ENCODE assay signal across 8 cellular contexts in the genomic region with DNA sequence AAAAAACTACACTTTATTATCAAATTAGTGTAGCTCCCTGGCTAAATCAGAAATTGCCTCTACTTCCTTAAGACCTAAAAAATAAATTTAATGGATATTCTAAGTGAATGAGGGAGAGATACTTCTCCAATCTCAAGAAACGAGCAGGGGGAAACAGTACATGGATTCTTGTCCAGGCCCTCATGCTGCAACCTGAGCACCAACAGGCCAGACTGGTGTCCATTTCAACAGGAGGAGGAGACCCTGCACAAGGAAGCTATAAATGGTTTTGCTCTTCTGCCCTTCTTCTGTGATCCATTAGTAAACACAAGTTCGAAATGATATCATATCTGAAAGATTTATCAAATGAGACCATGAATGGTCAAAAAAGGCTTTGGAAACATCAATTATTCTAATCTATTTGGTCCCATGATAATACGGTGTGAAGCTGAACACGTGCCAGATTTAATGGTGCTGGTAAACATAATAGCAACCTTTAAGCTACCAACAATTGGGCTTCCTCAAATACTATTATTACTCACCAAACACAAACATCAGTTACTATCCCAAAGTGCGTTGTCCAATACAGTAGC.
A peak's percentile ranks its signal among the peaks of the same experiment; 100 is the strongest.
DNase-seq lines count a peak whose midpoint lies in the region; ATAC-seq and TF ChIP-seq lines count a peak whose summit lies in the region.

No MANE protein-coding gene starts in this region.

- no peaks in the 10 kb centered on the region for H3K27me3 ChIP-seq in PC-3 (ENCODE audit: low read length)
- no peaks in the 10 kb centered on the region for H3K27me3 ChIP-seq in skeletal muscle tissue (ENCODE audit: control insufficient read depth in 3 of 3, insufficient read depth in 3 of 3, low read length in 3 of 3)

- H3K36me3 ChIP-seq in PC-3 (ENCODE audit: low read depth, low read length) = no peaks in the 10 kb centered on the region
- no peaks in the 10 kb centered on the region for H3K36me3 ChIP-seq in skeletal muscle tissue (ENCODE audit: control insufficient read depth in 3 of 3, insufficient read depth in 3 of 3, low read length in 3 of 3)

- TF ChIP-seq CTCF in PC-3 (conservative IDR thresholded peaks at IDR 0.05; ENCODE audit: low read depth, low read length) = no peak
- no peak for TF ChIP-seq CTCF in fibroblast of the aortic adventitia (IDR thresholded peaks at IDR 0.05; ENCODE audit: insufficient read depth, low read length)

- peaks cover 52% of the 10 kb centered on the region for H3K79me2 ChIP-seq in PC-3 (ENCODE audit: low read length)

- H3K9me3 ChIP-seq in PC-3 (ENCODE audit: low read length) (no peaks in the 10 kb centered on the region), skeletal muscle tissue (ENCODE audit: control insufficient read depth in 3 of 3, low read length in 3 of 3) (no peaks in the 10 kb centered on the region)

- ATAC-seq in activated naive CD8-positive, alpha-beta T cell treated with anti-CD3 and anti-CD28 coated beads, Interleukin-2, amount 50 U/mL, for 24 hours = no peak
- ATAC-seq in PC-3 (no peak), HG03097 (IDR thresholded peaks at IDR 0.05; ENCODE audit: low FRiP score, unreplicated experiment) (no peak), HG02623 (IDR thresholded peaks at IDR 0.05; ENCODE audit: unreplicated experiment) (no peak)

- H3K27ac Mint-ChIP-seq in activated naive CD8-positive, alpha-beta T cell = no peak overlapping the region
- H3K27ac Mint-ChIP-seq in activated naive CD8-positive, alpha-beta T cell treated with anti-CD3 and anti-CD28 coated beads, Interleukin-2, amount 50 U/mL, for 24 hours = no peak overlapping the region

- no peaks in the 10 kb centered on the region for H3F3A ChIP-seq in PC-3 (ENCODE audit: low read length, unreplicated experiment)

- H3K36me3 Mint-ChIP-seq in activated naive CD8-positive, alpha-beta T cell = peaks cover 6% of the 10 kb centered on the region
- no peaks in the 10 kb centered on the region for H3K36me3 Mint-ChIP-seq in activated naive CD8-positive, alpha-beta T cell treated with anti-CD3 and anti-CD28 coated beads, Interleukin-2, amount 50 U/mL, for 24 hours (ENCODE audit: low read depth)

- H3K4me3 Mint-ChIP-seq in activated naive CD8-positive, alpha-beta T cell = peak overlapping the region; percentile 64
- H3K4me3 Mint-ChIP-seq in activated naive CD8-positive, alpha-beta T cell treated with anti-CD3 and anti-CD28 coated beads, Interleukin-2, amount 50 U/mL, for 24 hours = no peak overlapping the region

- H3K4me3 ChIP-seq in PC-3 (ENCODE audit: low read length) (no peak overlapping the region), fibroblast of the aortic adventitia (ENCODE audit: low read depth, low read length) (peak overlapping the region; percentile 1), skeletal muscle tissue (ENCODE audit: low read length in 3 of 3) (peak overlapping the region in 2 of 3 donors; percentile 10 to 37)

- no TSS peak for BruUV-seq in PC-3 (replicated peaks; lab: Mats Ljungman, UMichigan)

- H3K9ac ChIP-seq in PC-3 (ENCODE audit: low read length) = 0 out of 2 replicates have a peak overlapping the region, but pooled peaks have one; percentile 78
- H3K9ac ChIP-seq in skeletal muscle tissue (ENCODE audit: low read depth in 1 of 3, low read length in 3 of 3) = peak overlapping the region in 2 of 3 donors; percentile 12 to 47

- H3K9me3 Mint-ChIP-seq in activated naive CD8-positive, alpha-beta T cell (ENCODE audit: low read depth) = no peaks in the 10 kb centered on the region
- H3K9me3 Mint-ChIP-seq in activated naive CD8-positive, alpha-beta T cell treated with anti-CD3 and anti-CD28 coated beads, Interleukin-2, amount 50 U/mL, for 24 hours = no peaks in the 10 kb centered on the region

- H3K4me2 ChIP-seq in PC-3 (ENCODE audit: low read length) = no peak overlapping the region

- DNase-seq in activated naive CD8-positive, alpha-beta T cell treated with anti-CD3 and anti-CD28 coated beads, Interleukin-2, amount 50 U/mL, for 24 hours = no peak
- DNase-seq in PC-3 (no peak), fibroblast of the aortic adventitia (ENCODE audit: low read depth) (no peak), Ammon's horn (ENCODE audit: low spot score) (no peak)

- POLR2A ChIA-PET in PC-3 (lab: Charles Lee; ENCODE audit: unreplicated experiment) = interaction anchor here (0.6 kb wide), 3 partner anchors 109 to 577 kb away, joined by 7 to 11 read pairs (median 10); no protein-coding TSS in a partner anchor

- peaks cover 1% of the 10 kb centered on the region for H3K27me3 Mint-ChIP-seq in activated naive CD8-positive, alpha-beta T cell
- H3K27me3 Mint-ChIP-seq in activated naive CD8-positive, alpha-beta T cell treated with anti-CD3 and anti-CD28 coated beads, Interleukin-2, amount 50 U/mL, for 24 hours = peaks cover 2% of the 10 kb centered on the region

- intact Hi-C loops in PC-3 (cut with micrococcal nuclease) = no loop called here

- peaks cover 32% of the 10 kb centered on the region for H3K4me1 Mint-ChIP-seq in activated naive CD8-positive, alpha-beta T cell (ENCODE audit: low read depth)
- H3K4me1 Mint-ChIP-seq in activated naive CD8-positive, alpha-beta T cell treated with anti-CD3 and anti-CD28 coated beads, Interleukin-2, amount 50 U/mL, for 24 hours = peaks cover 34% of the 10 kb centered on the region

- CTCF ChIA-PET in PC-3 (lab: Charles Lee) = no interaction called here

- H3K27ac ChIP-seq in PC-3 (ENCODE audit: low read length) = no peak overlapping the region
- H3K27ac ChIP-seq in skeletal muscle tissue (ENCODE audit: low read depth, low read length) = no peak overlapping the region

- no peaks in the 10 kb centered on the region for H3K9me2 ChIP-seq in PC-3 (replicated peaks; ENCODE audit: low read length)

- H2AFZ ChIP-seq in PC-3 (ENCODE audit: low read length) = no peak overlapping the region

- H3K4me1 ChIP-seq in PC-3 (ENCODE audit: insufficient read depth, low read length) = peaks cover 45% of the 10 kb centered on the region
- H3K4me1 ChIP-seq in skeletal muscle tissue (ENCODE audit: control insufficient read depth in 3 of 3, insufficient read depth in 3 of 3, low read length in 3 of 3) = peaks cover 13 to 32% (median 27%) of the 10 kb centered on the region in 3 donors

- no peaks in the 10 kb centered on the region for H4K20me1 ChIP-seq in PC-3 (ENCODE audit: low read length)
